ENCODE assay signal across 8 cellular contexts in the genomic region with DNA sequence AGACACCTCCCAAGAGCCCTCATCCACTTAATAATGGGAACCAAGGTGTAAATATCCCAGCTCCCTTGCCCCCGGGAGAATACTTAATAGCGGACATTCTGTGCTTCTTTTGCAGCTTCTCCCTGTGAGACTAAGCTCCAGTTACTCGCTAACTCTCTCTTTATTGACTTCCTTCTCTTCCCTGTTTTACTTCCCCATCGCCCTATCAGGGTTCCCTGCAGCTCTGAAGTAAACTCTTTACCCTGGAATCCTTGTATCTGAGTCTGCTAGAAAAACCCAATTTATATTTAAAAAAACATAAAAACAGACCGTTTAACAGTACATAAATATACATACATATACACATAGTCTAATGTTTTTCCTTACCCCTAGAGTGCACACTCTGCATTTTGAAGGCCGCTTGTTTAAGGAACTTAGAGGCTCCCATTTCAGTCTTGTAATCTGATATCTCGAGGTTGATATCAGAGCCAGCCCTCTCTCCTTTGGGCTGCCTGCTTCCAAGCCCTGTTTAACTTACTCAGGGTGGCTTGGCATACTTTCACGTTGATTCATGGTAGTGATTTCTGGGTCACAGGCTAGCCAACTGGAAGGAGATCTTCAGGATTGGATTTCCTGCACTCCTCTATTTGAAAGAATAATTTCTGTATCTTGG.
DNase-seq lines count a peak whose midpoint lies in the region; ATAC-seq and TF ChIP-seq lines count a peak whose summit lies in the region.

No MANE protein-coding gene starts in this region.

- WGBS in GM23248 (ENCODE audit: low coverage in 1 of 2, low lambda C conversion rate in 2 of 2, missing lambda C conversion rate in 2 of 2), 2 experiments = 41 to 42% methylated on average over 8 of the region's 8 CpGs
- WGBS in psoas muscle, 3 donors = 28 to 40% (median 36%) methylated on average over 8 of the region's 8 CpGs

- H3K27ac ChIP-seq in GM23248 (peak overlapping the region; percentile 45), psoas muscle (no peak overlapping the region), right atrium auricular region (no peak overlapping the region)

- H4K20me1 ChIP-seq in GM23248 (ENCODE audit: insufficient read depth) = no peaks in the 10 kb centered on the region

- H3K36me3 ChIP-seq in GM23248 (ENCODE audit: low read depth) = no peaks in the 10 kb centered on the region
- no peaks in the 10 kb centered on the region for H3K36me3 ChIP-seq in psoas muscle (ENCODE audit: insufficient read depth in 1 of 2, low read depth in 1 of 2)
- no peaks in the 10 kb centered on the region for H3K36me3 ChIP-seq in right atrium auricular region

- peak; percentile 83 for DNase-seq in GM23248
- peak; percentile 78 for DNase-seq in NCI-H226
- peak; percentile 91 for DNase-seq in fibroblast of gingiva (ENCODE audit: low read depth)
- DNase-seq in psoas muscle = no peak
- no peak for DNase-seq in stimulated activated CD4-positive, alpha-beta T cell treated with anti-CD3 and anti-CD28 coated beads, Interleukin-2, amount 100 ng/mL, for 48 hours
- DNase-seq in right atrium auricular region (ENCODE audit: low spot score) = no peak
- no peak for DNase-seq in activated naive CD4-positive, alpha-beta T cell treated with anti-CD3 and anti-CD28 coated beads, Interleukin-2, amount 50 U/mL, for 16 hours
- no peak for DNase-seq in T-helper 9 cell

- H3K27me3 ChIP-seq in GM23248 (replicated peaks; ENCODE audit: insufficient read depth) (no peaks in the 10 kb centered on the region), psoas muscle (ENCODE audit: insufficient read depth in 3 of 3, low read length in 2 of 3) (peaks cover 0 to 4% (median 0%) of the 10 kb centered on the region in 3 donors), right atrium auricular region (no peaks in the 10 kb centered on the region)

- peak; percentile 86 to 93 (median 90) for ATAC-seq in psoas muscle

- no peak overlapping the region; the same call in 1 of the 2 replicates for H3K4me3 ChIP-seq in GM23248
- no peak overlapping the region for H3K4me3 ChIP-seq in psoas muscle
- H3K4me3 ChIP-seq in right atrium auricular region = no peak overlapping the region

- TF ChIP-seq CTCF in psoas muscle (IDR thresholded peaks at IDR 0.05) (no peak), right atrium auricular region (IDR thresholded peaks at IDR 0.05) (no peak)

- in situ Hi-C loops in GM23248 (cut with MboI) = no loop called here

- H3K9me2 ChIP-seq in GM23248 (ENCODE audit: insufficient read depth) = no peaks in the 10 kb centered on the region

- no peaks in the 10 kb centered on the region for H3K79me2 ChIP-seq in GM23248 (ENCODE audit: insufficient read depth)

- H2AFZ ChIP-seq in GM23248 = no peak overlapping the region

- no peak overlapping the region for H3K9ac ChIP-seq in GM23248

- no peaks in the 10 kb centered on the region for H3K9me3 ChIP-seq in GM23248 (ENCODE audit: low read depth)
- H3K9me3 ChIP-seq in psoas muscle = no peaks in the 10 kb centered on the region
- H3K9me3 ChIP-seq in right atrium auricular region = no peaks in the 10 kb centered on the region

- intact Hi-C loops in psoas muscle (cut with DNase I) = no loop called here

- H3K4me1 ChIP-seq in GM23248 (ENCODE audit: insufficient read depth) (peaks cover 32% of the 10 kb centered on the region), psoas muscle (no peaks in the 10 kb centered on the region), right atrium auricular region (no peaks in the 10 kb centered on the region)

- H3F3A ChIP-seq in GM23248 (ENCODE audit: insufficient read depth) = peaks cover 11% of the 10 kb centered on the region

- peak overlapping the region; percentile 54 for H3K4me2 ChIP-seq in GM23248 (ENCODE audit: unreplicated experiment)

Comparison
In these comparisons a context has a peak if more than half of its experiments do, and no peak if none do; other contexts are left out.
1. DNase-seq: peak in GM23248 (single experiment), NCI-H226 (single experiment) and fibroblast of gingiva (single experiment); none in psoas muscle (0 of 2), stimulated activated CD4-positive, alpha-beta T cell treated with anti-CD3 and anti-CD28 coated beads, Interleukin-2, amount 100 ng/mL, for 48 hours (0 of 2), right atrium auricular region (single experiment), activated naive CD4-positive, alpha-beta T cell treated with anti-CD3 and anti-CD28 coated beads, Interleukin-2, amount 50 U/mL, for 16 hours (single experiment) and T-helper 9 cell (single experiment).